In genomic region chr9:89400398-89401116, GRCh38 we compare ENCODE assay signal across 8 cellular contexts.
A peak's percentile ranks its signal among the peaks of the same experiment; 100 is the strongest.
DNase-seq lines count a peak whose midpoint lies in the region; ATAC-seq and TF ChIP-seq lines count a peak whose summit lies in the region.

No MANE protein-coding gene starts in this region.

- H3K9me3 Mint-ChIP-seq in endodermal cell (no peaks in the 10 kb centered on the region), HFFc6 (no peaks in the 10 kb centered on the region)

- H3K9me3 ChIP-seq in endodermal cell (ENCODE audit: control insufficient read depth, low read length) (no peaks in the 10 kb centered on the region), MG63 (no peaks in the 10 kb centered on the region)

- H3K4me1 ChIP-seq in endodermal cell (ENCODE audit: control insufficient read depth, insufficient read depth, low read length) = no peaks in the 10 kb centered on the region

- DNase-seq in GM12864 (ENCODE audit: low read depth) (peak; percentile 60), GM20000 (ENCODE audit: low spot score) (peak; percentile 70), endodermal cell (no peak), NCI-H146 (lab: John Stamatoyannopoulos, UW) (no peak), GOT3 (lab: John Stamatoyannopoulos, UW) (no peak), MG63 (no peak), HFFc6 (no peak)

- H3K9ac ChIP-seq in endodermal cell (ENCODE audit: extremely low read depth, low read length, poor library complexity, severe bottlenecking) = no peak overlapping the region

- peak overlapping the region; percentile 35 for H3K27ac Mint-ChIP-seq in endodermal cell
- no peak overlapping the region for H3K27ac Mint-ChIP-seq in HFFc6

- whole genome bisulfite sequencing in endodermal cell (ENCODE audit: insufficient coverage in 1 of 2, insufficient read length in 1 of 2), 2 experiments = 91 to 98% methylated on average over 11 to 12 of the region's 12 CpGs

- H3K27me3 ChIP-seq in endodermal cell (ENCODE audit: control insufficient read depth, insufficient read depth, low read length, poor library complexity, severe bottlenecking) (no peaks in the 10 kb centered on the region), MG63 (no peaks in the 10 kb centered on the region)

- H3K36me3 Mint-ChIP-seq in endodermal cell (ENCODE audit: low read depth) (peaks cover 27% of the 10 kb centered on the region), HFFc6 (ENCODE audit: low read depth) (no peaks in the 10 kb centered on the region)

- TF ChIP-seq CTCF in GM12864 (IDR thresholded peaks at IDR 0.05; ENCODE audit: low read depth, low read length, missing control alignments) = no peak
- TF ChIP-seq CTCF in GM20000 (IDR thresholded peaks at IDR 0.05; ENCODE audit: extremely low read depth, missing control alignments) = no peak
- no peak for TF ChIP-seq CTCF in endodermal cell (conservative IDR thresholded peaks at IDR 0.05)
- no peak for TF ChIP-seq CTCF in HFFc6 (IDR thresholded peaks at IDR 0.05)

- H3K36me3 ChIP-seq in endodermal cell (ENCODE audit: control insufficient read depth, insufficient read depth, low read length) (peaks cover 8% of the 10 kb centered on the region), MG63 (no peaks in the 10 kb centered on the region)

- H3K4me3 ChIP-seq in GM12864 (ENCODE audit: low read depth, low read length) (no peak overlapping the region), endodermal cell (ENCODE audit: low read length) (no peak overlapping the region), MG63 (no peak overlapping the region)

- no peaks in the 10 kb centered on the region for H3K4me1 Mint-ChIP-seq in endodermal cell
- no peaks in the 10 kb centered on the region for H3K4me1 Mint-ChIP-seq in HFFc6 (ENCODE audit: low read depth)

- H3K4me3 Mint-ChIP-seq in endodermal cell (no peak overlapping the region), HFFc6 (no peak overlapping the region)

- H3K27me3 Mint-ChIP-seq in endodermal cell (ENCODE audit: insufficient read depth) (no peaks in the 10 kb centered on the region), HFFc6 (ENCODE audit: insufficient read depth) (peaks cover 38% of the 10 kb centered on the region)

- ATAC-seq in HG03469 (IDR thresholded peaks at IDR 0.05; ENCODE audit: unreplicated experiment) = peak; percentile 42

- no peak overlapping the region for H3K27ac ChIP-seq in endodermal cell (ENCODE audit: low read depth, low read length)

Comparison
In these comparisons a context has a peak if more than half of its experiments do, and no peak if none do; other contexts are left out.
1. DNase-seq: peak in GM12864 (single experiment) and GM20000 (single experiment); none in endodermal cell (single experiment), NCI-H146 (single experiment), GOT3 (single experiment), MG63 (single experiment) and HFFc6 (single experiment).